Comparison of ENCODE assay signal across 15 cellular contexts in the genomic region with DNA sequence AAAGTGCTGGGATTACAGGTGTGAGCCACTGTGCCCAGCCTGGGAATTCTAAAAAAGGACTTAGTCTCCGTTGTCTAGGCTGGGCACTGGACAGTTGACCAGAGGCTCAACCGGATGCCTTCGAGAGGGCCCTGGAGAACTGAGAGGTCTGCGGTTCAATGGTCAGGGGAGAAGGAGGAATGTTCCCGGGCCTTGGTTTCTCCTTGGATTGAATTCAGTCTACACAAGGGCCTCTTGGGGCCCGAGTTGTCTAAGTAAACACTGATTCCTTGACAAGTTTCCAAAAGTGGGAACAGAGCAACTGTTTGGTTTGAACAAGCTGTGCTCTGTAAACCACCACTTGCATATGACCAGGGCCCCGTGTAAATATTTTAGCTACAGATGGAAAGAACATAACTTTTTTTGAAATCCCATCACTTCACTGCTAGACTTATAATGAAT. TPM values are rescaled to one million over a fixed set of nuclear protein-coding genes. Genes with fewer than 3 reads are reported as not detected.
DNase-seq lines count a peak whose midpoint lies in the region; ATAC-seq and TF ChIP-seq lines count a peak whose summit lies in the region.
"Had no signal": no experiment of that assay in that cellular context is flagged by ENCODE, and none has a peak within 500 bp of the region (broad histone marks: within the 10 kb centered on the region; RNA-seq: fewer than 3 reads in every experiment).

No MANE protein-coding gene starts in this region.

- H3K27me3 ChIP-seq in brain microvascular endothelial cell (replicated peaks) (no peaks in the 10 kb centered on the region), heart left ventricle (no peaks in the 10 kb centered on the region), aorta (ENCODE audit: control insufficient read depth in 1 of 2, insufficient read depth in 2 of 2, low read length in 1 of 2) (no peaks in the 10 kb centered on the region)

- H3K36me3 ChIP-seq in brain microvascular endothelial cell (replicated peaks) (no peaks in the 10 kb centered on the region), heart left ventricle (no peaks in the 10 kb centered on the region), aorta (ENCODE audit: control insufficient read depth in 1 of 2, insufficient read depth in 2 of 2, low read length in 1 of 2) (no peaks in the 10 kb centered on the region)

- intact Hi-C loops in heart left ventricle (cut with DNase I), result loop anchor here in 4 of 10 donors (5.0 to 10.0 kb wide), 4 partner anchors 48 to 133 kb away; no protein-coding TSS in a partner anchor
- intact Hi-C loops in posterior vena cava (cut with DNase I), result no loop called here
- intact Hi-C loops in aorta (cut with DNase I), result no loop called here

- no peaks in the 10 kb centered on the region for H3K9me3 ChIP-seq in heart left ventricle
- no peaks in the 10 kb centered on the region for H3K9me3 ChIP-seq in aorta (ENCODE audit: control insufficient read depth, low read length)

- H3K27ac ChIP-seq in brain microvascular endothelial cell (peak overlapping the region; percentile 26), heart left ventricle (peak overlapping the region in 11 of 12 donors; percentile 36 to 85 (median 54)), aorta (ENCODE audit: low read depth in 1 of 2, low read length in 2 of 2) (no peak overlapping the region)

- in situ Hi-C loops in brain microvascular endothelial cell (cut with HindIII; ENCODE audit: low pct_ligation_motif_present, low sequenced_read_pairs), result no loop called here

- no peak for TF ChIP-seq CTCF in brain microvascular endothelial cell (IDR thresholded peaks at IDR 0.05; ENCODE audit: low read depth, low read length, missing control alignments)
- no peak for TF ChIP-seq CTCF in heart left ventricle (IDR thresholded peaks at IDR 0.05)

- peaks cover 0 to 37% (median 2%) of the 10 kb centered on the region in 12 donors for H3K4me1 ChIP-seq in heart left ventricle
- H3K4me1 ChIP-seq in aorta (ENCODE audit: control insufficient read depth in 1 of 2, insufficient read depth in 2 of 2, low read length in 2 of 2), result no peaks in the 10 kb centered on the region

- DNase-seq in brain microvascular endothelial cell (peak; percentile 58), heart left ventricle (peak; percentile 54 to 73 (median 68)), posterior vena cava (ENCODE audit: low spot score) (peak; percentile 76), aorta (no peak), NOMO-1 treated with dmso at 0.1 percent for 144 hours (lab: John Stamatoyannopoulos, UW; ENCODE audit: unreplicated experiment) (no peak)
- DNase-seq in central memory CD4-positive, alpha-beta T cell, result no peak
- DNase-seq: activated CD8-positive, alpha-beta memory T cell treated with anti-CD3 and anti-CD28 coated beads, Interleukin-2, amount 10 ng/mL, durations not matched to agents 7 days and 5 days; activated naive CD4-positive, alpha-beta T cell; CD4-positive, alpha-beta T cell; hippocampal formation; NCI-H2081; T-helper 1 cell had no signal

- TF ChIP-seq POLR2A in heart left ventricle (IDR thresholded peaks at IDR 0.05), result no peak

- H3K4me3 ChIP-seq in brain microvascular endothelial cell (ENCODE audit: low read depth, low read length), result no peak overlapping the region
- H3K4me3 ChIP-seq in heart left ventricle, result no peak overlapping the region
- H3K4me3 ChIP-seq in aorta (ENCODE audit: low read length in 2 of 2), result no peak overlapping the region
- H3K4me3 ChIP-seq: lung had no signal

- peak; percentile 84 to 88 (median 86) for ATAC-seq in heart left ventricle
- peak; percentile 60 for ATAC-seq in aorta (ENCODE audit: low FRiP score)
- ATAC-seq in GM18873 (IDR thresholded peaks at IDR 0.05; ENCODE audit: low FRiP score, unreplicated experiment), result no peak
- ATAC-seq: activated CD4-positive, CD25-positive, alpha-beta regulatory T cell treated with anti-CD3 and anti-CD28 coated beads, Interleukin-2, amount 50 U/mL, for 24 hours; activated CD8-positive, alpha-beta memory T cell treated with anti-CD3 and anti-CD28 coated beads, Interleukin-2, amount 10 ng/mL, durations not matched to agents 7 days and 5 days had no signal

- 57 to 73% (median 71%) methylated on average over 7 of the region's 7 CpGs for WGBS in heart left ventricle, 4 donors
- 68 to 72% methylated on average over 7 of the region's 7 CpGs for WGBS in aorta, 2 donors

RNA-seq across cellular contexts. Expression of gene CAPZB, which starts 29.1 kb away (rescaled TPM):
- total RNA-seq in heart left ventricle (100 to 1,000 TPM in 8 of 9 donors, 10 to 100 TPM in 1; 77.8 to 348 (median 237) TPM), posterior vena cava (100 to 1,000 TPM; 255 to 277 TPM), aorta (100 to 1,000 TPM; 289 to 297 TPM)
- polyA plus RNA-seq in heart left ventricle (100 to 1,000 TPM; 228 to 255 TPM), aorta (100 to 1,000 TPM; 230 to 254 TPM)

Comparison
In these comparisons a context has a peak if more than half of its experiments do, and no peak if none do; other contexts are left out.
1. DNase-seq: peak in brain microvascular endothelial cell (single experiment), heart left ventricle (5 of 5) and posterior vena cava (single experiment); none in aorta (0 of 2), central memory CD4-positive, alpha-beta T cell (single experiment) and NOMO-1 treated with dmso at 0.1 percent for 144 hours (single experiment).
2. H3K27ac ChIP-seq: peak in brain microvascular endothelial cell (single experiment) and heart left ventricle (11 of 12); none in aorta (0 of 2).